In genomic region chr18:8990276-8991031, GRCh38 we compare ENCODE assay signal across 1 cellular context.
TF ChIP-seq lines count a peak whose summit lies in the region.

No MANE protein-coding gene starts in this region.

TF ChIP-seq in K562, 482 proteins besides CTCF, POLR2A, EP300 and RAD21 (continued from another document):
- TF ChIP-seq, protein P1, sequence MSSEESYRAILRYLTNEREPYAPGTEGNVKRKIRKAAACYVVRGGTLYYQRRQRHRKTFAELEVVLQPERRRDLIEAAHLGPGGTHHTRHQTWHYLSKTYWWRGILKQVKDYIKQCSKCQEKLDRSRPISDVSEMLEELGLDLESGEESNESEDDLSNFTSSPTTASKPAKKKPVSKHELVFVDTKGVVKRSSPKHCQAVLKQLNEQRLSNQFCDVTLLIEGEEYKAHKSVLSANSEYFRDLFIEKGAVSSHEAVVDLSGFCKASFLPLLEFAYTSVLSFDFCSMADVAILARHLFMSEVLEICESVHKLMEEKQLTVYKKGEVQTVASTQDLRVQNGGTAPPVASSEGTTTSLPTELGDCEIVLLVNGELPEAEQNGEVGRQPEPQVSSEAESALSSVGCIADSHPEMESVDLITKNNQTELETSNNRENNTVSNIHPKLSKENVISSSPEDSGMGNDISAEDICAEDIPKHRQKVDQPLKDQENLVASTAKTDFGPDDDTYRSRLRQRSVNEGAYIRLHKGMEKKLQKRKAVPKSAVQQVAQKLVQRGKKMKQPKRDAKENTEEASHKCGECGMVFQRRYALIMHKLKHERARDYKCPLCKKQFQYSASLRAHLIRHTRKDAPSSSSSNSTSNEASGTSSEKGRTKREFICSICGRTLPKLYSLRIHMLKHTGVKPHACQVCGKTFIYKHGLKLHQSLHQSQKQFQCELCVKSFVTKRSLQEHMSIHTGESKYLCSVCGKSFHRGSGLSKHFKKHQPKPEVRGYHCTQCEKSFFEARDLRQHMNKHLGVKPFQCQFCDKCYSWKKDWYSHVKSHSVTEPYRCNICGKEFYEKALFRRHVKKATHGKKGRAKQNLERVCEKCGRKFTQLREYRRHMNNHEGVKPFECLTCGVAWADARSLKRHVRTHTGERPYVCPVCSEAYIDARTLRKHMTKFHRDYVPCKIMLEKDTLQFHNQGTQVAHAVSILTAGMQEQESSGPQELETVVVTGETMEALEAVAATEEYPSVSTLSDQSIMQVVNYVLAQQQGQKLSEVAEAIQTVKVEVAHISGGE (CRISPR knock-in tag; IDR thresholded peaks at IDR 0.05): no peak
- TF ChIP-seq, protein P2, sequence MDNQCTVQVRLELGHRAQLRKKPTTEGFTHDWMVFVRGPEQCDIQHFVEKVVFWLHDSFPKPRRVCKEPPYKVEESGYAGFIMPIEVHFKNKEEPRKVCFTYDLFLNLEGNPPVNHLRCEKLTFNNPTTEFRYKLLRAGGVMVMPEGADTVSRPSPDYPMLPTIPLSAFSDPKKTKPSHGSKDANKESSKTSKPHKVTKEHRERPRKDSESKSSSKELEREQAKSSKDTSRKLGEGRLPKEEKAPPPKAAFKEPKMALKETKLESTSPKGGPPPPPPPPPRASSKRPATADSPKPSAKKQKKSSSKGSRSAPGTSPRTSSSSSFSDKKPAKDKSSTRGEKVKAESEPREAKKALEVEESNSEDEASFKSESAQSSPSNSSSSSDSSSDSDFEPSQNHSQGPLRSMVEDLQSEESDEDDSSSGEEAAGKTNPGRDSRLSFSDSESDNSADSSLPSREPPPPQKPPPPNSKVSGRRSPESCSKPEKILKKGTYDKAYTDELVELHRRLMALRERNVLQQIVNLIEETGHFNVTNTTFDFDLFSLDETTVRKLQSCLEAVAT (IDR thresholded peaks at IDR 0.05): 0 out of 4 replicates have a peak, but pooled peaks of 1 of the 2 experiments have one; percentile 17
